In the genomic region with DNA sequence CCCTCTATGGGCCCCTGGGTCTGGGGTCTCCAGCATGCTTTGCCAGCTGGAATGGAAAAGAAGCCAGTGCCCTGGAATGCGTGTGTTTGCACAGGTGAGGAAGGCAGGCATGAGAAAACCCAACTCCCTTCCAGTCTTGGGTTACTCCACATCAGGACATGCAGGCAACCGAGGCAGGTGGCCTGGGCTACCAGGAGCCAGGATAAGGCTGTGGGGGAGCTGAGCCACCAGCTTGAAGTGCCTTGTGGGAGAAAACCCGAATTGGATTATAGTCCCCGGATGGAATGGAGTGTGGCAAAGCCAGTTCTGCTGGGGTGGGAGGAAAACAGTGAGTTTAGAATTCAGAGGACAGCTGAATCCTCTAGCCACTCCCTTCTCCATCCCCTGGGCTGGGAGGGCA, we compare ENCODE assay signal across 8 cellular contexts. TPM values are rescaled to one million over a fixed set of nuclear protein-coding genes. Genes with fewer than 3 reads are reported as not detected.
DNase-seq lines count a peak whose midpoint lies in the region; ATAC-seq, FAIRE-seq and TF ChIP-seq lines count a peak whose summit lies in the region.

No MANE protein-coding gene starts in this region.

- H3K4me2 ChIP-seq in astrocyte (ENCODE audit: low read length), result no peak overlapping the region

- no peak overlapping the region for H3K27ac ChIP-seq in astrocyte (ENCODE audit: low read depth, low read length)

- DNase-seq in AG10803 (ENCODE audit: low read depth), result peak; percentile 38
- DNase-seq in H7, result peak; percentile 94
- DNase-seq in NCI-H2227 (lab: John Stamatoyannopoulos, UW; ENCODE audit: unreplicated experiment), result peak; percentile 85
- peak; percentile 72 for DNase-seq in astrocyte (ENCODE audit: low read depth)
- DNase-seq in kidney tubule cell (ENCODE audit: low spot score), result peak; percentile 85
- DNase-seq in dedifferentiated amniotic fluid mesenchymal stem cell (ENCODE audit: extremely low spot score), result no peak
- no peak for DNase-seq in GM19240 (ENCODE audit: insufficient read length, low spot score)

- H3K27ac Mint-ChIP-seq in astrocyte (ENCODE audit: unreplicated experiment), result no peak overlapping the region

- H3K4me1 ChIP-seq in astrocyte (ENCODE audit: insufficient read depth, low read length), result no peaks in the 10 kb centered on the region

- H3K79me2 ChIP-seq in astrocyte (ENCODE audit: insufficient read depth, low read length), result no peaks in the 10 kb centered on the region

- H3K27me3 ChIP-seq in H7 (ENCODE audit: control insufficient read depth, insufficient read depth, low read length), result peaks cover 35% of the 10 kb centered on the region
- peaks cover 56% of the 10 kb centered on the region for H3K27me3 ChIP-seq in astrocyte (ENCODE audit: insufficient read depth, low read length)

- no peak for FAIRE-seq in astrocyte (lab: Jason Lieb, UNC)

- H3K4me3 ChIP-seq in AG10803 (ENCODE audit: low read length) (no peak overlapping the region), H7 (ENCODE audit: insufficient read depth, low read depth, low read length) (no peak overlapping the region), astrocyte (ENCODE audit: insufficient read depth, low read depth, low read length) (no peak overlapping the region)

- no peaks in the 10 kb centered on the region for H3K9me3 ChIP-seq in astrocyte (ENCODE audit: insufficient read depth, low read depth, low read length)

- no peak overlapping the region for H3K9ac ChIP-seq in astrocyte (ENCODE audit: low read length)

- H2AFZ ChIP-seq in astrocyte (ENCODE audit: low read depth, low read length), result no peak overlapping the region

- no peaks in the 10 kb centered on the region for H3K36me3 Mint-ChIP-seq in astrocyte (ENCODE audit: low read depth, unreplicated experiment)

- H4K20me1 ChIP-seq in astrocyte (ENCODE audit: insufficient read depth, low read length), result no peaks in the 10 kb centered on the region

- H3K36me3 ChIP-seq in H7 (replicated peaks; ENCODE audit: control insufficient read depth, insufficient read depth, low read length) (no peaks in the 10 kb centered on the region), astrocyte (ENCODE audit: insufficient read depth, low read length) (no peaks in the 10 kb centered on the region)

- no peak overlapping the region for H3K4me3 Mint-ChIP-seq in astrocyte (ENCODE audit: unreplicated experiment)

- peaks cover 75% of the 10 kb centered on the region for H3K27me3 Mint-ChIP-seq in astrocyte (ENCODE audit: low read depth, unreplicated experiment)

- ATAC-seq in HG03097 (IDR thresholded peaks at IDR 0.05; ENCODE audit: low FRiP score, unreplicated experiment), result no peak

- H3K4me1 Mint-ChIP-seq in astrocyte (ENCODE audit: low read depth, unreplicated experiment), result peaks cover 9% of the 10 kb centered on the region

- TF ChIP-seq CTCF in AG10803 (conservative IDR thresholded peaks at IDR 0.05; ENCODE audit: low read length) (no peak), astrocyte (IDR thresholded peaks at IDR 0.05; ENCODE audit: insufficient read depth, low read depth, low read length) (no peak)

- H3K9me3 Mint-ChIP-seq in astrocyte (ENCODE audit: unreplicated experiment), result no peaks in the 10 kb centered on the region

RNA-seq across cellular contexts. Expression of a gene that starts 7.2 kb away (rescaled TPM):
- 2.3 TPM in 2 replicates for total RNA-seq in H7 (2014; rRNA removed; shearing (Covaris generic))
- 0.75 and 1.5 TPM in 2 replicates for total RNA-seq in astrocyte

Comparison
In these comparisons a context has a peak if more than half of its experiments do, and no peak if none do; other contexts are left out.
1. DNase-seq: peak in AG10803 (single experiment), H7 (single experiment), NCI-H2227 (single experiment), astrocyte (single experiment) and kidney tubule cell (single experiment); none in dedifferentiated amniotic fluid mesenchymal stem cell (single experiment) and GM19240 (single experiment).